11 cellular contexts compared by ENCODE assay signal in genomic region chr1:84436907-84437667, GRCh38. TPM values are rescaled to one million over a fixed set of nuclear protein-coding genes. Genes with fewer than 3 reads are reported as not detected.
DNase-seq lines count a peak whose midpoint lies in the region; ATAC-seq and TF ChIP-seq lines count a peak whose summit lies in the region.
"Had no signal": no experiment of that assay in that cellular context is flagged by ENCODE, and none has a peak within 500 bp of the region (broad histone marks: within the 10 kb centered on the region; RNA-seq: fewer than 3 reads in every experiment).

No MANE protein-coding gene starts in this region.

- no peak overlapping the region for H3K4me3 ChIP-seq in upper lobe of left lung

- peak overlapping the region; percentile 32 for H3K4me3 Mint-ChIP-seq in activated CD8-positive, alpha-beta memory T cell treated with anti-CD3 and anti-CD28 coated beads, Interleukin-2, amount 10 ng/mL, durations not matched to agents 7 days and 5 days

- no peaks in the 10 kb centered on the region for H3K27me3 Mint-ChIP-seq in activated CD8-positive, alpha-beta memory T cell treated with anti-CD3 and anti-CD28 coated beads, Interleukin-2, amount 10 ng/mL, durations not matched to agents 7 days and 5 days

- H3K4me1 Mint-ChIP-seq in activated CD8-positive, alpha-beta memory T cell treated with anti-CD3 and anti-CD28 coated beads, Interleukin-2, amount 10 ng/mL, durations not matched to agents 7 days and 5 days = peaks cover 15% of the 10 kb centered on the region

- H3K27ac Mint-ChIP-seq in activated CD8-positive, alpha-beta memory T cell treated with anti-CD3 and anti-CD28 coated beads, Interleukin-2, amount 10 ng/mL, durations not matched to agents 7 days and 5 days = peak overlapping the region; percentile 24

- no peaks in the 10 kb centered on the region for H3K9me3 ChIP-seq in upper lobe of left lung

- ATAC-seq in activated CD8-positive, alpha-beta memory T cell treated with anti-CD3 and anti-CD28 coated beads, Interleukin-2, amount 10 ng/mL, durations not matched to agents 7 days and 5 days = no peak
- ATAC-seq in upper lobe of left lung (ENCODE audit: low FRiP score in 2 of 2) (peak in 1 of 2 donors; percentile 52), SK-N-SH treated with all-trans-retinoic acid at 6 μM for 48 hours (no peak)

- CTCF ChIA-PET in activated CD8-positive, alpha-beta memory T cell treated with anti-CD3 and anti-CD28 coated beads, Interleukin-2, amount 10 ng/mL, durations not matched to agents 7 days and 5 days (lab: Charles Lee) = interaction anchor here (0.9 to 6.4 kb wide), 7 partner anchors 183 to 507 kb away, joined by 3 to 50 read pairs (median 4); partner anchors contain the start of gene PRKACB

- H3K27ac ChIP-seq in cingulate gyrus (ENCODE audit: low read depth, low read length) (peak overlapping the region; percentile 48), upper lobe of left lung (peak overlapping the region in 3 of 4 donors; percentile 11 to 29 (median 14))

- no peaks in the 10 kb centered on the region for H3K9me3 Mint-ChIP-seq in activated CD8-positive, alpha-beta memory T cell treated with anti-CD3 and anti-CD28 coated beads, Interleukin-2, amount 10 ng/mL, durations not matched to agents 7 days and 5 days (ENCODE audit: low read depth)

- TF ChIP-seq POLR2A in upper lobe of left lung (IDR thresholded peaks at IDR 0.05) = no peak

- no peaks in the 10 kb centered on the region for H3K36me3 Mint-ChIP-seq in activated CD8-positive, alpha-beta memory T cell treated with anti-CD3 and anti-CD28 coated beads, Interleukin-2, amount 10 ng/mL, durations not matched to agents 7 days and 5 days

- DNase-seq in activated CD8-positive, alpha-beta memory T cell treated with anti-CD3 and anti-CD28 coated beads, Interleukin-2, amount 10 ng/mL, durations not matched to agents 7 days and 5 days = no peak
- DNase-seq in activated CD8-positive, alpha-beta memory T cell treated with anti-CD3 and anti-CD28 coated beads, Interleukin-2, amount 50 U/mL, for 4 hours = no peak
- peak; percentile 65 for DNase-seq in KBM-7
- DNase-seq in upper lobe of left lung = no peak
- no peak for DNase-seq in NCI-H187 treated with DMSO at 0.1 percent for 48 hours (lab: John Stamatoyannopoulos, UW)
- no peak for DNase-seq in NCI-H1694 (lab: John Stamatoyannopoulos, UW)
- DNase-seq: effector CD4-positive, alpha-beta T cell had no signal

- in situ Hi-C loops in KBM-7 (cut with MboI; ENCODE audit: low pct_unique_long_range_greater_than_20kb, low sequenced_read_pairs) = loop anchor here (25.0 kb wide), 3 partner anchors 175 to 500 kb away; partner anchors contain the start of gene PRKACB

- 54 to 58% methylated on average over 5 of the region's 5 CpGs for WGBS in upper lobe of left lung, 2 donors

- no peaks in the 10 kb centered on the region for H3K36me3 ChIP-seq in upper lobe of left lung

- H3K27me3 ChIP-seq in upper lobe of left lung = no peaks in the 10 kb centered on the region

- peaks cover 0 to 7% (median 4%) of the 10 kb centered on the region in 4 donors for H3K4me1 ChIP-seq in upper lobe of left lung

- no peak for TF ChIP-seq CTCF in upper lobe of left lung (IDR thresholded peaks at IDR 0.05)

- no peak for TF ChIP-seq EP300 in upper lobe of left lung (IDR thresholded peaks at IDR 0.05)

TF ChIP-seq in SK-N-SH treated with all-trans-retinoic acid at 6 μM for 48 hours, 23 proteins besides CTCF, POLR2A, EP300 and RAD21:
- no peak for TF ChIP-seq RARB (CRISPR knock-in tag; IDR thresholded peaks at IDR 0.05)
- no peak for TF ChIP-seq SNAI2 (CRISPR knock-in tag; IDR thresholded peaks at IDR 0.05)
- TF ChIP-seq CSDC2 (CRISPR knock-in tag; IDR thresholded peaks at IDR 0.05) = no peak
- no peak for TF ChIP-seq POU6F1 (CRISPR knock-in tag; IDR thresholded peaks at IDR 0.05; ENCODE audit: borderline replicate concordance, low read depth)
- no peak for TF ChIP-seq TOX (CRISPR knock-in tag; IDR thresholded peaks at IDR 0.05; ENCODE audit: borderline replicate concordance)
- TF ChIP-seq ZC3H10 (CRISPR knock-in tag; IDR thresholded peaks at IDR 0.05) = no peak

RNA-seq across cellular contexts. Expression of gene DNASE2B, which starts 38.8 kb away (rescaled TPM):
- total RNA-seq in activated CD8-positive, alpha-beta memory T cell treated with anti-CD3 and anti-CD28 coated beads, Interleukin-2, amount 10 ng/mL, durations not matched to agents 7 days and 5 days = not detected
- total RNA-seq in upper lobe of left lung = 10 to 100 TPM in 2 of 6 donors, 1 to 10 TPM in 3, not detected in 1; 1.5 to 14.7 (median 5.5) TPM
- total RNA-seq: liver, M059J had no signal

RNA-seq across cellular contexts. Expression of gene RPF1, which starts 42.0 kb away (rescaled TPM):
- total RNA-seq in activated CD8-positive, alpha-beta memory T cell treated with anti-CD3 and anti-CD28 coated beads, Interleukin-2, amount 10 ng/mL, durations not matched to agents 7 days and 5 days = 10 to 100 TPM; 29.7 to 43.2 TPM
- 10 to 100 TPM; 12.2 to 46.4 (median 25.4) TPM for total RNA-seq in upper lobe of left lung
